Comparison of ENCODE assay signal across 8 cellular contexts in the genomic region with DNA sequence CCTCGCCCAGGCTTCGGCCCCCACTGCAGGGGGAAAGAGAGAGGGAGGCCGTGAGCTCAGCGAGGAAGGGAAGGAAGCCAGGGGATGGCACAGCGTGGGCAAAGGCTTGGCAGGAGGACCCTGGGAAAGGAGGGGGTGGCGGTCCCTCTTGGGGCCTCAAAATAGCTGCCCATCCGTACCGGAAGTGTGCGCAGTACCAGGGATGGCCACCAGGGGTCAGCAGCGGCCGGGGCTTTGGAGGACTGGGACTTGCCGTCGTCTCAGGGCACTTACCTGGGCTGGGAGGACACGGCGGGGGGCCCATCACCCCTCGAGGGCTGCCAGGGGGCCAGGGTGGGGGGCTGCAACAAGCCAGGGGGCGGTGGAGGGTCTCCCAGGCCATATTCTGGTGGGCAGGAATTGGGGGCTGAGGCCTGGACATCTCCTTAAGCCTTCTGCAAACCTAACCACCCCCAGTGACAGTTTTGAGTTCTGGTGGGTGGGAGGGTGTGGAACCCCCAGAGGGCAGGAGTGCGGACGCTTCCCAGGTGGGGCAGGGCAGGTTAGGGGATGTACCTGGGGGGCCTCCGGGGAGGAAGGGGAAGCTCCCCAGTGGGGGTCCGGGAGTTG. TPM values are rescaled to one million over a fixed set of nuclear protein-coding genes. Genes with fewer than 3 reads are reported as not detected.
A peak's percentile ranks its signal among the peaks of the same experiment; 100 is the strongest.
DNase-seq lines count a peak whose midpoint lies in the region; ATAC-seq and TF ChIP-seq lines count a peak whose summit lies in the region.

No MANE protein-coding gene starts in this region.

- H3K9me3 Mint-ChIP-seq in CD14-positive monocyte (peaks cover 0 to 5% (median 3%) of the 10 kb centered on the region in 7 donors), natural killer cell (no peaks in the 10 kb centered on the region)

- H3K4me3 ChIP-seq in HEK293 (ENCODE audit: low read depth, low read length): no peak overlapping the region

- H3K4me1 Mint-ChIP-seq in CD14-positive monocyte (no peaks in the 10 kb centered on the region), natural killer cell (peaks cover 0 to 5% of the 10 kb centered on the region in 2 donors)

- H3K4me1 ChIP-seq in HEK293 (ENCODE audit: control insufficient read depth, insufficient read depth, low read length): no peaks in the 10 kb centered on the region

- H3K27ac Mint-ChIP-seq in CD14-positive monocyte: no peak overlapping the region
- peak overlapping the region in 1 of 2 donors; percentile 38 for H3K27ac Mint-ChIP-seq in natural killer cell

- POLR2A ChIA-PET in HEK293 (lab: Yijun Ruan, JAX): interaction anchor here (1.0 kb wide), 1 partner anchor 9 kb away, joined by 6 read pairs; no protein-coding TSS in a partner anchor

- H3K4me3 Mint-ChIP-seq in CD14-positive monocyte: no peak overlapping the region
- no peak overlapping the region for H3K4me3 Mint-ChIP-seq in natural killer cell

- H3K27ac ChIP-seq in HEK293 (ENCODE audit: extremely low read depth, low read depth, low read length): no peak overlapping the region

- DNase-seq in CD14-positive monocyte (ENCODE audit: low spot score) (peak; percentile 74), NOMO-1 (lab: John Stamatoyannopoulos, UW; ENCODE audit: unreplicated experiment in 2 of 2) (peak; percentile 39 to 58), activated T-cell treated with anti-CD3 and anti-CD28 coated beads for 24 hours (ENCODE audit: low read depth) (peak; percentile 81), natural killer cell (peak; percentile 84)
- peak; percentile 60 to 65 for DNase-seq in stimulated activated CD8-positive, alpha-beta memory T cell treated with anti-CD3 and anti-CD28 coated beads, Interleukin-7, amount 100 ng/mL, for 48 hours (ENCODE audit: extremely low read depth in 1 of 2, low read depth in 1 of 2)

- peaks cover 0 to 5% of the 10 kb centered on the region in 2 experiments; a peak in 2 of 3 replicates for H3K36me3 ChIP-seq in HEK293 (ENCODE audit: control insufficient read depth in 2 of 2, insufficient read depth in 1 of 2, low read length in 2 of 2)

- CTCF ChIA-PET in HEK293 (lab: Yijun Ruan, JAX): interaction anchor here (0.5 to 5.4 kb wide), 20 partner anchors 11 to 407 kb away, joined by 3 to 47 read pairs (median 4); a partner anchor contains a TSS

- H3K27me3 Mint-ChIP-seq in CD14-positive monocyte (ENCODE audit: low read depth in 3 of 3): peaks cover 0 to 7% (median 2%) of the 10 kb centered on the region in 3 donors
- no peaks in the 10 kb centered on the region for H3K27me3 Mint-ChIP-seq in natural killer cell (ENCODE audit: low read depth in 2 of 2)

- peak; percentile 87 for ATAC-seq in esophagus mucosa
- peak; percentile 85 to 99 (median 94) for ATAC-seq in natural killer cell
- ATAC-seq in GM21723 (IDR thresholded peaks at IDR 0.05; ENCODE audit: unreplicated experiment): no peak

- H3K9me3 ChIP-seq in HEK293 (ENCODE audit: control insufficient read depth, insufficient read depth, low read depth, low read length): no peaks in the 10 kb centered on the region

- H3K36me3 Mint-ChIP-seq in CD14-positive monocyte (peaks cover 22 to 30% of the 10 kb centered on the region in 2 donors), natural killer cell (no peaks in the 10 kb centered on the region)

- TF ChIP-seq CTCF in CD14-positive monocyte (IDR thresholded peaks at IDR 0.05): peak; percentile 87
- peak; percentile 81 for TF ChIP-seq CTCF in HEK293 (tag by site-specific recombination; IDR thresholded peaks at IDR 0.05)
- peak; percentile 77 for TF ChIP-seq CTCF in natural killer cell (IDR thresholded peaks at IDR 0.05)

- intact Hi-C loops in CD14-positive monocyte (cut with micrococcal nuclease) (loop anchor here (2.0 to 5.0 kb wide), 3 partner anchors 79 to 346 kb away; no protein-coding TSS in a partner anchor), natural killer cell (cut with micrococcal nuclease) (loop anchor here (1.0 to 2.0 kb wide), 2 partner anchors 79 to 344 kb away; no protein-coding TSS in a partner anchor)

TF ChIP-seq in HEK293, 187 proteins besides CTCF, POLR2A, EP300 and RAD21 (continues in another document):
- TF ChIP-seq ZNF600 (tag by site-specific recombination; IDR thresholded peaks at IDR 0.05): no peak
- TF ChIP-seq GLIS2 (tag by site-specific recombination; IDR thresholded peaks at IDR 0.05): no peak
- no peak for TF ChIP-seq ZNF10 (tag by site-specific recombination; IDR thresholded peaks at IDR 0.05)
- no peak for TF ChIP-seq ZNF768 (tag by site-specific recombination; IDR thresholded peaks at IDR 0.05)
- no peak for TF ChIP-seq ZSCAN23 (tag by site-specific recombination; IDR thresholded peaks at IDR 0.05)
- TF ChIP-seq, protein P1, sequence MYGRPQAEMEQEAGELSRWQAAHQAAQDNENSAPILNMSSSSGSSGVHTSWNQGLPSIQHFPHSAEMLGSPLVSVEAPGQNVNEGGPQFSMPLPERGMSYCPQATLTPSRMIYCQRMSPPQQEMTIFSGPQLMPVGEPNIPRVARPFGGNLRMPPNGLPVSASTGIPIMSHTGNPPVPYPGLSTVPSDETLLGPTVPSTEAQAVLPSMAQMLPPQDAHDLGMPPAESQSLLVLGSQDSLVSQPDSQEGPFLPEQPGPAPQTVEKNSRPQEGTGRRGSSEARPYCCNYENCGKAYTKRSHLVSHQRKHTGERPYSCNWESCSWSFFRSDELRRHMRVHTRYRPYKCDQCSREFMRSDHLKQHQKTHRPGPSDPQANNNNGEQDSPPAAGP (tag by site-specific recombination; IDR thresholded peaks at IDR 0.05): no peak
- no peak for TF ChIP-seq ZNF792 (tag by site-specific recombination; IDR thresholded peaks at IDR 0.05)
- TF ChIP-seq ZNF624 (tag by site-specific recombination; IDR thresholded peaks at IDR 0.05): no peak
- TF ChIP-seq ZNF24 (tag by site-specific recombination; IDR thresholded peaks at IDR 0.05): no peak
- TF ChIP-seq OSR2 (tag by site-specific recombination; IDR thresholded peaks at IDR 0.05): no peak
- TF ChIP-seq ZNF561 (tag by site-specific recombination; IDR thresholded peaks at IDR 0.05; ENCODE audit: borderline replicate concordance): no peak
- no peak for TF ChIP-seq HOXA7 (CRISPR knock-in tag; IDR thresholded peaks at IDR 0.05; ENCODE audit: borderline replicate concordance)
- TF ChIP-seq ZBTB1 (tag by site-specific recombination; IDR thresholded peaks at IDR 0.05): no peak
- peak; percentile 13; the same call in 1 of the 2 replicates for TF ChIP-seq GLIS1 (tag by site-specific recombination; IDR thresholded peaks at IDR 0.05)
- TF ChIP-seq ZNF341 (tag by site-specific recombination; IDR thresholded peaks at IDR 0.05; ENCODE audit: low read depth): no peak
- TF ChIP-seq SCRT1 (tag by site-specific recombination; IDR thresholded peaks at IDR 0.05; ENCODE audit: borderline replicate concordance): no peak
- no peak for TF ChIP-seq BCL11B (tag by site-specific recombination; IDR thresholded peaks at IDR 0.05; ENCODE audit: low read depth)
- TF ChIP-seq ZIC2 (tag by site-specific recombination; IDR thresholded peaks at IDR 0.05): no peak
- no peak for TF ChIP-seq ZNF660 (tag by site-specific recombination; IDR thresholded peaks at IDR 0.05)
- TF ChIP-seq ZNF510 (tag by site-specific recombination; IDR thresholded peaks at IDR 0.05; ENCODE audit: insufficient replicate concordance): no peak
- no peak for TF ChIP-seq ZNF837 (tag by site-specific recombination; IDR thresholded peaks at IDR 0.05)
- TF ChIP-seq, protein P2, sequence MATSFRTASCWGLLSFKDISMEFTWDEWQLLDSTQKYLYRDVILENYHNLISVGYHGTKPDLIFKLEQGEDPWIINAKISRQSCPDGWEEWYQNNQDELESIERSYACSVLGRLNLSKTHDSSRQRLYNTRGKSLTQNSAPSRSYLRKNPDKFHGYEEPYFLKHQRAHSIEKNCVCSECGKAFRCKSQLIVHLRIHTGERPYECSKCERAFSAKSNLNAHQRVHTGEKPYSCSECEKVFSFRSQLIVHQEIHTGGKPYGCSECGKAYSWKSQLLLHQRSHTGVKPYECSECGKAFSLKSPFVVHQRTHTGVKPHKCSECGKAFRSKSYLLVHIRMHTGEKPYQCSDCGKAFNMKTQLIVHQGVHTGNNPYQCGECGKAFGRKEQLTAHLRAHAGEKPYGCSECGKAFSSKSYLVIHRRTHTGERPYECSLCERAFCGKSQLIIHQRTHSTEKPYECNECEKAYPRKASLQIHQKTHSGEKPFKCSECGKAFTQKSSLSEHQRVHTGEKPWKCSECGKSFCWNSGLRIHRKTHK (tag by site-specific recombination; IDR thresholded peaks at IDR 0.05): no peak
- no peak for TF ChIP-seq ZNF169 (tag by site-specific recombination; IDR thresholded peaks at IDR 0.05)
- TF ChIP-seq ZNF596 (tag by site-specific recombination; IDR thresholded peaks at IDR 0.05): no peak
- no peak for TF ChIP-seq ZNF701 (tag by site-specific recombination; IDR thresholded peaks at IDR 0.05)
- TF ChIP-seq ZNF354C (tag by site-specific recombination; IDR thresholded peaks at IDR 0.05; ENCODE audit: borderline replicate concordance, low read depth): no peak

RNA-seq across cellular contexts. Expression of a gene that starts 7.8 kb away (rescaled TPM):
- polyA plus RNA-seq in CD14-positive monocyte: 10 to 100 TPM; 14.3 to 15.3 TPM
- 18.7 TPM for total RNA-seq in esophagus mucosa
- 10 to 100 TPM; 13.9 to 16.5 (median 14.2) TPM for total RNA-seq in natural killer cell

RNA-seq across cellular contexts. Expression of a gene that starts 24.0 kb away (rescaled TPM):
- under 1 TPM; 0.15 to 0.30 TPM for polyA plus RNA-seq in CD14-positive monocyte
- total RNA-seq in esophagus mucosa: 1.4 TPM
- 1 to 10 TPM; 4.7 to 7.0 (median 5.6) TPM for total RNA-seq in natural killer cell

RNA-seq across cellular contexts. Expression of a gene that starts 45.8 kb away (rescaled TPM):
- polyA plus RNA-seq in CD14-positive monocyte: 10 to 100 TPM; 31.6 to 36.5 TPM
- 18.4 TPM for total RNA-seq in esophagus mucosa
- 10 to 100 TPM; 28.2 to 42.4 (median 33.2) TPM for total RNA-seq in natural killer cell

RNA-seq across cellular contexts. Expression of a gene that starts 46.0 kb away (rescaled TPM):
- 10 to 100 TPM; 62.2 to 66.6 TPM for polyA plus RNA-seq in CD14-positive monocyte
- total RNA-seq in esophagus mucosa (72.9 TPM), natural killer cell (10 to 100 TPM; 50.1 to 67.5 (median 66.0) TPM)

RNA-seq across cellular contexts. Expression of a gene that starts 57.1 kb away (rescaled TPM):
- 1 to 10 TPM; 6.4 TPM for polyA plus RNA-seq in CD14-positive monocyte
- total RNA-seq in esophagus mucosa (14.8 TPM), natural killer cell (10 to 100 TPM; 14.7 to 16.7 (median 16.4) TPM)
